ENCODE assay signal across 6 cellular contexts in the genomic region with DNA sequence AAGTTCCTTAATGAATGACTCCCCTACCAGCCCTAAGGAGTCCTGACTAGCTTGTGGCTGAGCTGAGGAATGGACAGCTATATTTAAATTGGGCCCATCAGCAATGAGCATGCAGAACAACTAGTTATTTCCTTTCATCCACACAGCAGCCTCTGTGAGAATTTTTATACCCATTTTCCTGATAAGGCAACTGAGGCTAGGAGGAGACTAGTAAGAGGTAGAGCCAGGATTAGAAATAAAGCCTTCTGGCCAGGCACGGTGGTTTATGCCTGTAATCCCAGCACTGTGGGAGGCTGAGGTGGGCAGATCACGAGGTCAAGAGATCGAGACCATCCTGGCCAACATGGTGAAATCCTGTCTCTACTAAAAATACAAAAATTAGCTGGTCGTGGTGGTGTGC. TPM values are rescaled to one million over a fixed set of nuclear protein-coding genes. Genes with fewer than 3 reads are reported as not detected.
DNase-seq lines count a peak whose midpoint lies in the region; ATAC-seq, FAIRE-seq and TF ChIP-seq lines count a peak whose summit lies in the region.
"Not testable (repeated sequence)": the region's sequence is repeated elsewhere in the genome, so short reads cannot be mapped to it uniquely, and the experiment has no call there.
"Had no signal": no experiment of that assay in that cellular context is flagged by ENCODE, and none has a peak within 500 bp of the region (broad histone marks: within the 10 kb centered on the region; RNA-seq: fewer than 3 reads in every experiment).

No MANE protein-coding gene starts in this region.

- CTCF ChIA-PET in activated B cell treated with CpG ODN at 0.5 μM for 24 hours (lab: Charles Lee); K562 (lab: Yijun Ruan, JAX; ENCODE audit: low intra/inter-chr PET ratio); HepG2 (lab: Yijun Ruan, JAX; ENCODE audit: low intra/inter-chr PET ratio, low total read pairs): not testable (repeated sequence)

- peak overlapping the region; percentile 1 for H3K27ac Mint-ChIP-seq in activated B cell treated with CpG ODN at 0.5 μM for 24 hours

- ATAC-seq in activated B cell treated with CpG ODN at 0.5 μM for 24 hours (ENCODE audit: low read depth); K562; HepG2: not testable (repeated sequence)

- H2AFZ ChIP-seq in K562 (ENCODE audit: low read depth, low read length); HepG2 (ENCODE audit: low read length): not testable (repeated sequence)

- peaks cover 11 to 16% of the 10 kb centered on the region in 2 experiments for H3K27me3 ChIP-seq in K562 (ENCODE audit: control insufficient read depth in 2 of 2, insufficient read depth in 2 of 2, low read length in 2 of 2)
- H3K27me3 ChIP-seq in HepG2 (ENCODE audit: control insufficient read depth in 1 of 2, insufficient read depth in 2 of 2, low read length in 2 of 2) = not testable (repeated sequence)

- FAIRE-seq in K562 (lab: Jason Lieb, UNC); HepG2 (lab: Jason Lieb, UNC): not testable (repeated sequence)

- not testable (repeated sequence) for BruUV-seq in K562 (replicated peaks; lab: Mats Ljungman, UMichigan); HepG2 (replicated peaks; lab: Mats Ljungman, UMichigan)

- TF ChIP-seq EP300 in K562 (IDR thresholded peaks at IDR 0.05; ENCODE audit: low read length); HepG2 (IDR thresholded peaks at IDR 0.05; ENCODE audit: low read depth in 2 of 2, low read length in 2 of 2); HepG2 (CRISPR knock-in tag; IDR thresholded peaks at IDR 0.05; ENCODE audit: borderline replicate concordance): not testable (repeated sequence)

- not testable (repeated sequence) for TF ChIP-seq CTCF in C4-2B (conservative IDR thresholded peaks at IDR 0.05); activated B cell treated with CpG ODN at 0.5 μM for 24 hours (IDR thresholded peaks at IDR 0.05); K562 (IDR thresholded peaks at IDR 0.05 in 2 of 3, conservative IDR thresholded peaks at IDR 0.05 in 1 of 3; ENCODE audit: insufficient read depth in 2 of 3, low read depth in 1 of 3, low read length in 3 of 3); HepG2 (CRISPR knock-in tag; IDR thresholded peaks at IDR 0.05)

- in situ Hi-C loops in K562 (cut with MboI); HepG2 (cut with HindIII; ENCODE audit: extremely low pct_ligation_motif_present, low pct_unique_long_range_greater_than_20kb): not testable (repeated sequence)

- not testable (repeated sequence) for H3K4me3 ChIP-seq in K562; HepG2 (replicated peaks in 1 of 3; ENCODE audit: insufficient read depth in 1 of 3, low read depth in 2 of 3, low read length in 3 of 3)

- intact Hi-C loops in activated B cell treated with CpG ODN at 0.5 μM for 24 hours (cut with micrococcal nuclease); HepG2 (cut with micrococcal nuclease; ENCODE audit: unreplicated experiment): not testable (repeated sequence)
- intact Hi-C loops in K562 (cut with micrococcal nuclease) = loop anchor here (5.0 kb wide), 1 partner anchor 36 kb away; no protein-coding TSS in a partner anchor

- H3K4me2 ChIP-seq in K562 (ENCODE audit: insufficient read depth, low read length); HepG2 (ENCODE audit: low read depth, low read length): not testable (repeated sequence)

- not testable (repeated sequence) for TF ChIP-seq RAD21 in K562 (CRISPR knock-in tag; conservative IDR thresholded peaks at IDR 0.05 in 1 of 2, IDR thresholded peaks at IDR 0.05 in 1 of 2); HepG2 (CRISPR knock-in tag; IDR thresholded peaks at IDR 0.05)

- H3K9ac ChIP-seq in K562 (ENCODE audit: insufficient read depth in 1 of 2, low read depth in 2 of 2, low read length in 2 of 2); HepG2 (ENCODE audit: insufficient read depth, low read depth, low read length): not testable (repeated sequence)

- POLR2A ChIA-PET in activated B cell treated with CpG ODN at 0.5 μM for 24 hours (lab: Charles Lee); HepG2 (lab: Yijun Ruan, JAX): not testable (repeated sequence)
- POLR2A ChIA-PET in K562 (lab: Yijun Ruan, JAX) = interaction anchor here (0.6 kb wide), 1 partner anchor 283 kb away, joined by 3 read pairs; no protein-coding TSS in a partner anchor

- 0% methylated on average over 4 of the region's 4 CpGs for WGBS in K562 (ENCODE audit: insufficient coverage, low coverage, missing lambda C conversion rate)
- 5% methylated on average over 4 of the region's 4 CpGs for WGBS in HepG2 (ENCODE audit: low lambda C conversion rate)

- H3K79me2 ChIP-seq in K562 (ENCODE audit: control insufficient read depth, insufficient read depth, low read length); HepG2 (ENCODE audit: insufficient read depth, low read length): not testable (repeated sequence)

- not testable (repeated sequence) for H3K9me3 ChIP-seq in K562 (replicated peaks; ENCODE audit: control insufficient read depth, insufficient read depth, low read depth, low read length); HepG2 (ENCODE audit: low read length)

- not testable (repeated sequence) for DNase-seq in activated B cell treated with CpG ODN at 0.5 μM for 24 hours; K562 (ENCODE audit: extremely low read depth in 1 of 4, low spot score in 3 of 4); HepG2 (ENCODE audit: low spot score)

- peaks cover 37% of the 10 kb centered on the region for H3K4me1 Mint-ChIP-seq in activated B cell treated with CpG ODN at 0.5 μM for 24 hours

- peaks cover 0 to 15% of the 10 kb centered on the region in 2 experiments; a peak in 3 of 5 replicates for H3K4me1 ChIP-seq in K562 (replicated peaks in 1 of 2; ENCODE audit: control insufficient read depth in 2 of 2, insufficient read depth in 2 of 2, low read length in 2 of 2)
- not testable (repeated sequence) for H3K4me1 ChIP-seq in HepG2 (ENCODE audit: insufficient read depth, low read length)

- H3K4me3 Mint-ChIP-seq in activated B cell treated with CpG ODN at 0.5 μM for 24 hours = not testable (repeated sequence)

- H3K9me1 ChIP-seq in K562 (ENCODE audit: control insufficient read depth, insufficient read depth, low read length) = not testable (repeated sequence)

- H4K20me1 ChIP-seq in K562 (replicated peaks; ENCODE audit: control insufficient read depth, insufficient read depth, low read length); HepG2 (ENCODE audit: insufficient read depth, low read length): not testable (repeated sequence)

- not testable (repeated sequence) for TF ChIP-seq POLR2A in K562 (conservative IDR thresholded peaks at IDR 0.05); HepG2 (IDR thresholded peaks at IDR 0.05; ENCODE audit: insufficient read depth in 1 of 2, low read depth in 2 of 2, low read length in 2 of 2)

- not testable (repeated sequence) for H3K36me3 ChIP-seq in K562 (ENCODE audit: control insufficient read depth, insufficient read depth, low read length); HepG2 (replicated peaks in 1 of 2; ENCODE audit: control insufficient read depth in 1 of 2, insufficient read depth in 2 of 2, low read length in 2 of 2)

- H3K27me3 Mint-ChIP-seq in activated B cell treated with CpG ODN at 0.5 μM for 24 hours = not testable (repeated sequence)

- not testable (repeated sequence) for H3K9me3 Mint-ChIP-seq in activated B cell treated with CpG ODN at 0.5 μM for 24 hours

- H3K27ac ChIP-seq in C4-2B = peak overlapping the region; percentile 75
- H3K27ac ChIP-seq in K562 (ENCODE audit: extremely low read depth, low read depth, low read length); HepG2 (ENCODE audit: extremely low read length, insufficient read depth, low read length): not testable (repeated sequence)

- H3K36me3 Mint-ChIP-seq in activated B cell treated with CpG ODN at 0.5 μM for 24 hours (ENCODE audit: low read depth) = not testable (repeated sequence)

RNA-seq across cellular contexts. Expression of a gene that starts 55.9 kb away (rescaled TPM):
- total RNA-seq in activated B cell treated with CpG ODN at 0.5 μM for 24 hours = 72.7 and 76.1 TPM in 2 replicates
- total RNA-seq in K562 (2011; cell fraction: chromatin; rRNA removed; ENCODE audit: low replicate concordance) = 0.11 and 0.46 TPM in 2 replicates
- total RNA-seq in K562 (2011; cell fraction: nucleolus; rRNA removed) = under 0.01 TPM in 1 of 2 replicates, not detected in the other
- 0.15 TPM in 1 of 2 replicates, not detected in the other for total RNA-seq in K562 (2011; cell fraction: nucleoplasm; rRNA removed)
- total RNA-seq in K562 (2014; rRNA removed) = 0.98 and 1.1 TPM in 2 replicates
- total RNA-seq in K562 (2014; rRNA removed; fragmentation: Illumina TruSeq; extraction: Trizol) = 2.6 and 2.7 TPM in 2 replicates
- total RNA-seq in K562 (2015; rRNA removed; fragmentation: Illumina TruSeq; extraction: Trizol) = 4.9 and 5.6 TPM in 2 replicates
- total RNA-seq in K562 (2021) = 2.8 and 4.9 TPM in 2 replicates
- 0.84 and 1.1 TPM in 2 replicates for polyA plus RNA-seq in K562 (2011; rRNA removed)
- 0.21 and 0.47 TPM in 2 replicates for polyA plus RNA-seq in K562 (2011; cell fraction: cytosol; rRNA removed)
- 0.65 and 1.3 TPM in 2 replicates for polyA plus RNA-seq in K562 (2011; cell fraction: nucleus; rRNA removed)
- 3.7 and 12.1 TPM in 2 replicates for polyA plus RNA-seq in K562 (2012)
- 2.4 and 4.0 TPM in 2 replicates for polyA plus RNA-seq in K562 (2014; fragmentation: Illumina TruSeq; extraction: Trizol)
- 1 to 10 TPM; 2.8 to 3.3 TPM for polyA plus RNA-seq in K562 (2014; fragmentation: Nextera tagmentation; extraction: Ambion mirVana)
- 1.3 and 3.0 TPM in 2 replicates for polyA plus RNA-seq in K562 (2014; rRNA removed)
- 1.2 TPM in 2 replicates for polyA minus RNA-seq in K562 (2011; rRNA and poly(A)+ RNA removed)
- 0.36 TPM in 1 of 2 replicates, not detected in the other for polyA minus RNA-seq in K562 (2011; cell fraction: cytosol; rRNA and poly(A)+ RNA removed)
- 0.78 and 0.81 TPM in 2 replicates for polyA minus RNA-seq in K562 (2011; cell fraction: nucleus; rRNA and poly(A)+ RNA removed)
- total RNA-seq in HepG2 (2016; rRNA removed; fragmentation: Illumina TruSeq; extraction: Trizol) = not detected in 2 replicates
- total RNA-seq in HepG2 (2016; cell fraction: cytosol; rRNA removed; fragmentation: Illumina TruSeq; extraction: Trizol; ENCODE audit: low read depth) = not detected in 2 replicates
- total RNA-seq in HepG2 (2016; cell fraction: insoluble cytoplasmic fraction; rRNA removed; fragmentation: Illumina TruSeq; extraction: Trizol) = not detected in 2 replicates
- total RNA-seq in HepG2 (2016; cell fraction: membrane; rRNA removed; fragmentation: Illumina TruSeq; extraction: Trizol) = not detected in 2 replicates
- total RNA-seq in HepG2 (2016; cell fraction: nucleus; rRNA removed; fragmentation: Illumina TruSeq; extraction: Trizol) = not detected in 2 replicates
- 0.09 TPM in 1 of 2 replicates, not detected in the other for polyA plus RNA-seq in HepG2 (2011; rRNA removed)
- polyA plus RNA-seq in HepG2 (2011; cell fraction: cytosol; rRNA removed) = not detected in 2 replicates
- polyA plus RNA-seq in HepG2 (2011; cell fraction: nucleus; rRNA removed) = 0.07 TPM in 1 of 2 replicates, not detected in the other
- not detected in 2 replicates for polyA plus RNA-seq in HepG2 (2012)
- not detected in 2 replicates for polyA plus RNA-seq in HepG2 (2016; cell fraction: cytosol; fragmentation: Illumina TruSeq; extraction: Trizol; ENCODE audit: low read depth)
- polyA plus RNA-seq in HepG2 (2016; cell fraction: insoluble cytoplasmic fraction; fragmentation: Illumina TruSeq; extraction: Trizol; ENCODE audit: low read depth) = 0.12 TPM in 1 of 2 replicates, not detected in the other
- polyA plus RNA-seq in HepG2 (2016; cell fraction: membrane; fragmentation: Illumina TruSeq; extraction: Trizol; ENCODE audit: low read depth) = not detected in 2 replicates
- not detected in 2 replicates for polyA plus RNA-seq in HepG2 (2016; cell fraction: nucleus; fragmentation: Illumina TruSeq; extraction: Trizol; ENCODE audit: insufficient read depth, low read depth)
- not detected in 2 replicates for polyA minus RNA-seq in HepG2 (2011; rRNA and poly(A)+ RNA removed; ENCODE audit: low replicate concordance)
- polyA minus RNA-seq in HepG2 (2011; cell fraction: cytosol; rRNA and poly(A)+ RNA removed) = not detected in 2 replicates
- polyA minus RNA-seq in HepG2 (2011; cell fraction: nucleus; rRNA and poly(A)+ RNA removed) = not detected in 2 replicates
- total RNA-seq: CD4-positive, CD25-positive, alpha-beta regulatory T cell had no signal
- polyA plus RNA-seq: BJ had no signal

Comparison
In these comparisons a context has a peak if more than half of its experiments do, and no peak if none do; other contexts are left out.
1. RNA of a gene that starts 55.9 kb away (total RNA-seq): 72.7 to 76.1 TPM in activated B cell treated with CpG ODN at 0.5 μM for 24 hours; under 0.01 to 5.6 TPM in K562 and not detected in HepG2; every median in the first group is over 10 times any median in the second.